ENCODE assay signal across 18 cellular contexts in the genomic region with DNA sequence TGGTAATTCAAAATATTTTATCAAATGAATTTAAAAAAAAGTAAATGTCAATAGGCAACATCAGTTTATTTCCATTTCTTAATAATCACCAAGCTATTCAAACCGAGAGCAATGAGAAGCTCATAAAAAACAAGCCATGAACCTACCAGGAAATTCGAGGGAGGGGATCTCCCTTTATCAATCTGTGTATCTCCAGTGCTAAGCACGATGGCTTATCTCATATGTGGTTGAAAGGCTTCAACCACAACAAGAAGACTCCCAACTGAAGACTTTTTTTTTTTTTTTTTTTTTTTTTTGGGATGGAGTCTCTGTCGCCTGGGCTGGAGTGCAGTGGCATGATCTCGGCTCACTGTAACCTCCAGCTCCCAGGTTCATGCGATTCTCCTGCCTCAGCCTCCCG.
"Had no signal": no experiment of that assay in that cellular context is flagged by ENCODE, and none has a peak within 500 bp of the region (broad histone marks: within the 10 kb centered on the region; RNA-seq: fewer than 3 reads in every experiment).

No MANE protein-coding gene starts in this region.

- H3K4me3 ChIP-seq: colonic mucosa, left ventricle myocardium inferior, right atrium auricular region, smooth muscle cell, stomach, testis had no signal

- H3K36me3 Mint-ChIP-seq: activated naive CD4-positive, alpha-beta T cell treated with anti-CD3 and anti-CD28 coated beads, Interleukin-2, amount 50 U/mL, for 72 hours; memory B cell; natural killer cell treated with Interleukin-12 subunit alpha and Interleukin-12 subunit beta and Interleukin-15 and Interleukin-18, amount 100 ng/mL, for 72 hours had no signal

- H3K36me3 ChIP-seq: colonic mucosa, left ventricle myocardium inferior, right atrium auricular region, stomach had no signal

- H3K9me3 ChIP-seq: colonic mucosa, left ventricle myocardium inferior, right atrium auricular region, stomach, testis had no signal

- H3K4me1 Mint-ChIP-seq: activated CD4-positive, alpha-beta T cell treated with anti-CD3 and anti-CD28 coated beads, Interleukin-2, amount 10 ng/mL, durations not matched to agents 7 days and 5 days; memory B cell had no signal

- H3K4me3 Mint-ChIP-seq: activated CD4-positive, alpha-beta T cell treated with anti-CD3 and anti-CD28 coated beads, Interleukin-2, amount 10 ng/mL, durations not matched to agents 7 days and 5 days; activated T-cell treated with anti-CD3 and anti-CD28 coated beads, Interleukin-2, amount 50 U/mL, for 72 hours; memory B cell; natural killer cell treated with Interleukin-12 subunit alpha and Interleukin-12 subunit beta and Interleukin-15 and Interleukin-18, amount 100 ng/mL, for 72 hours had no signal

- DNase-seq: activated CD4-positive, alpha-beta T cell treated with anti-CD3 and anti-CD28 coated beads, Interleukin-2, amount 10 ng/mL, durations not matched to agents 7 days and 5 days; activated CD4-positive, CD25-positive, alpha-beta regulatory T cell; activated CD8-positive, alpha-beta memory T cell treated with anti-CD3 and anti-CD28 coated beads, Interleukin-2, amount 50 U/mL, for 48 hours; activated gamma-delta T cell; activated T-cell treated with anti-CD3 and anti-CD28 coated beads, Interleukin-2, amount 50 U/mL, for 72 hours; caudate nucleus; colonic mucosa; left ventricle myocardium inferior; occipital lobe; stomach; testis had no signal

- ATAC-seq: activated naive CD4-positive, alpha-beta T cell treated with anti-CD3 and anti-CD28 coated beads, Interleukin-2, amount 50 U/mL, for 72 hours; activated T-cell treated with anti-CD3 and anti-CD28 coated beads, Interleukin-2, amount 50 U/mL, for 72 hours; esophagus mucosa; natural killer cell treated with Interleukin-12 subunit alpha and Interleukin-12 subunit beta and Interleukin-15 and Interleukin-18, amount 100 ng/mL, for 72 hours had no signal

- H3K27me3 Mint-ChIP-seq: activated CD4-positive, alpha-beta T cell treated with anti-CD3 and anti-CD28 coated beads, Interleukin-2, amount 10 ng/mL, durations not matched to agents 7 days and 5 days; memory B cell; natural killer cell treated with Interleukin-12 subunit alpha and Interleukin-12 subunit beta and Interleukin-15 and Interleukin-18, amount 100 ng/mL, for 72 hours; progenitor cell of endocrine pancreas had no signal

- H3K4me2 ChIP-seq: smooth muscle cell had no signal

- H3K27me3 ChIP-seq: colonic mucosa, right atrium auricular region, stomach, testis had no signal

- H3K4me1 ChIP-seq: colonic mucosa, stomach had no signal

- H3K27ac Mint-ChIP-seq: activated CD4-positive, alpha-beta T cell treated with anti-CD3 and anti-CD28 coated beads, Interleukin-2, amount 10 ng/mL, durations not matched to agents 7 days and 5 days; activated naive CD4-positive, alpha-beta T cell treated with anti-CD3 and anti-CD28 coated beads, Interleukin-2, amount 50 U/mL, for 72 hours; activated T-cell treated with anti-CD3 and anti-CD28 coated beads, Interleukin-2, amount 50 U/mL, for 72 hours; memory B cell; natural killer cell treated with Interleukin-12 subunit alpha and Interleukin-12 subunit beta and Interleukin-15 and Interleukin-18, amount 100 ng/mL, for 72 hours had no signal

- H3K27ac ChIP-seq: colonic mucosa, left ventricle myocardium inferior, right atrium auricular region, stomach, testis had no signal
